ENCODE assay signal across 18 cellular contexts in the genomic region with DNA sequence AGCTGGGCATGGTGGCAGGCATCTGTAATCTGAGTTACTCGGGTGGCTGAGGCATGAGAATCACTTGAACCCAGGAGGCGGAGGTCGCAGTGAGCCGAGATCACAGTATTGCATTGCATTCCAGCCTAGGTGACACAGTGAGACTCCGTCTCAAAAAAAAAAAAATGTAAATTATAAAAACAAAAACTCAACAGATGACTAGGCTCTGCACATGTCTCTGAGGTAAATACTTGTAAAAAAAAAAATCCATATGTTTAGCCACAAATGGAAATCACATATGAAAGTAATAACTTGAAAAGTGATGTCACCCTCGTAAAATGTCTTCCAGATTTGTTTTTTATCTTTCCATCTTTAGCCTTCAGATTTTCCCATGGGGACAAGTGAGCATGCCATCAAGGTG.
"Had no signal": no experiment of that assay in that cellular context is flagged by ENCODE, and none has a peak within 500 bp of the region (broad histone marks: within the 10 kb centered on the region; RNA-seq: fewer than 3 reads in every experiment).

No MANE protein-coding gene starts in this region.

- H3K27ac ChIP-seq: esophagus squamous epithelium, prostate gland, right atrium auricular region, thyroid gland had no signal

- H3K4me3 ChIP-seq: esophagus squamous epithelium, prostate gland, right atrium auricular region, thyroid gland had no signal

- H3K36me3 ChIP-seq: prostate gland, right atrium auricular region had no signal

- DNase-seq: activated CD4-positive, alpha-beta T cell treated with anti-CD3 and anti-CD28 coated beads for 48 hours; activated CD4-positive, CD25-positive, alpha-beta regulatory T cell; activated CD8-positive, alpha-beta T cell treated with anti-CD3 and anti-CD28 coated beads for 36 hours; activated naive CD4-positive, alpha-beta T cell; activated naive CD8-positive, alpha-beta T cell treated with anti-CD3 and anti-CD28 coated beads for 36 hours; activated T-cell treated with anti-CD3 and anti-CD28 coated beads, Interleukin-2, amount 50 U/mL, for 1 hour; amygdala; effector memory CD8-positive, alpha-beta T cell; esophagus squamous epithelium; hypothalamus; midbrain; stimulated activated CD4-positive, alpha-beta T cell treated with anti-CD3 and anti-CD28 coated beads, Interleukin-12 subunit alpha, Interleukin-12 subunit beta, amount 100 ng/mL, for 4 hours; stimulated activated CD4-positive, alpha-beta T cell treated with anti-CD3 and anti-CD28 coated beads, Interleukin-1b, Interleukin-23, amount 100 ng/mL, for 48 hours; stimulated activated CD8-positive, alpha-beta memory T cell treated with anti-CD3 and anti-CD28 coated beads, Interleukin-4, amount 100 ng/mL, for 48 hours; stimulated activated naive CD4-positive, alpha-beta T cell; thyroid gland had no signal

- H3K9me3 ChIP-seq: prostate gland, thyroid gland had no signal
